8 cellular contexts compared by ENCODE assay signal in genomic region chr14:89617142-89617460, GRCh38.
A peak's percentile ranks its signal among the peaks of the same experiment; 100 is the strongest.
DNase-seq lines count a peak whose midpoint lies in the region; ATAC-seq and TF ChIP-seq lines count a peak whose summit lies in the region.

No MANE protein-coding gene starts in this region.

- H3K4me3 ChIP-seq in DND-41 (ENCODE audit: low read depth in 1 of 2, low read length in 2 of 2) = peak overlapping the region; percentile 54 to 66; a peak in 3 of 4 replicates
- H3K4me3 ChIP-seq in Karpas-422 (ENCODE audit: low read length) = no peak overlapping the region
- peak overlapping the region; percentile 72 for H3K4me3 ChIP-seq in ectodermal cell (ENCODE audit: insufficient read depth, low read depth, low read length)
- H3K4me3 ChIP-seq in osteoblast (ENCODE audit: insufficient read depth, low read length) = peak overlapping the region; percentile 79

- 51 to 62% methylated on average over 2 of the region's 2 CpGs for WGBS in ectodermal cell, 2 experiments

- DNase-seq in DND-41 (no peak), Karpas-422 (no peak), osteoblast (ENCODE audit: insufficient read length, low spot score, missing footprints) (no peak), NCI-H2107 (lab: John Stamatoyannopoulos, UW) (no peak)

- H3K27me3 ChIP-seq in DND-41 (ENCODE audit: insufficient read depth, low read length, poor library complexity) (no peaks in the 10 kb centered on the region), Karpas-422 (ENCODE audit: low read length) (no peaks in the 10 kb centered on the region), ectodermal cell (ENCODE audit: control insufficient read depth, insufficient read depth, low read length, poor library complexity, severe bottlenecking) (peaks cover 26% of the 10 kb centered on the region), osteoblast (ENCODE audit: insufficient read depth, low read length) (no peaks in the 10 kb centered on the region)

- peak overlapping the region; percentile 99 for H2AFZ ChIP-seq in DND-41 (ENCODE audit: low read depth, low read length)
- no peak overlapping the region; the same call in 1 of the 2 replicates for H2AFZ ChIP-seq in Karpas-422 (ENCODE audit: low read length)
- peak overlapping the region; percentile 92 for H2AFZ ChIP-seq in osteoblast (ENCODE audit: low read length)

- H3K9me2 ChIP-seq in Karpas-422 (replicated peaks; ENCODE audit: insufficient read depth, low read length) = no peaks in the 10 kb centered on the region

- H4K20me1 ChIP-seq in DND-41 (ENCODE audit: insufficient read depth, low read length) = no peaks in the 10 kb centered on the region
- peaks cover 3% of the 10 kb centered on the region; the same call in 1 of the 2 replicates for H4K20me1 ChIP-seq in Karpas-422 (ENCODE audit: insufficient read depth, low read depth, low read length)
- H4K20me1 ChIP-seq in osteoblast (ENCODE audit: insufficient read depth, low read length) = no peaks in the 10 kb centered on the region

- H3K4me1 ChIP-seq in DND-41 (ENCODE audit: insufficient read depth, low read length) (peaks cover 53% of the 10 kb centered on the region), Karpas-422 (ENCODE audit: low read length) (peaks cover 40% of the 10 kb centered on the region), ectodermal cell (ENCODE audit: control insufficient read depth, insufficient read depth, low read length) (peaks cover 25% of the 10 kb centered on the region), osteoblast (ENCODE audit: insufficient read depth, low read length) (peaks cover 19% of the 10 kb centered on the region)

- H3K9me3 ChIP-seq in DND-41 (ENCODE audit: insufficient read depth, low read length, severe bottlenecking) (no peaks in the 10 kb centered on the region), Karpas-422 (ENCODE audit: low read length) (no peaks in the 10 kb centered on the region), ectodermal cell (ENCODE audit: control insufficient read depth, low read length) (no peaks in the 10 kb centered on the region), osteoblast (ENCODE audit: low read depth, low read length) (no peaks in the 10 kb centered on the region)

- no peaks in the 10 kb centered on the region for H3K36me3 ChIP-seq in DND-41 (ENCODE audit: insufficient read depth, low read length)
- H3K36me3 ChIP-seq in Karpas-422 (ENCODE audit: insufficient read depth, low read length) = no peaks in the 10 kb centered on the region
- no peaks in the 10 kb centered on the region for H3K36me3 ChIP-seq in ectodermal cell (ENCODE audit: control insufficient read depth, insufficient read depth, low read length)
- H3K36me3 ChIP-seq in osteoblast (ENCODE audit: insufficient read depth, low read length) = no peaks in the 10 kb centered on the region

- TF ChIP-seq CTCF in DND-41 (IDR thresholded peaks at IDR 0.05; ENCODE audit: borderline replicate concordance, extremely low read depth, low read length, poor library complexity, severe bottlenecking) = no peak
- no peak for TF ChIP-seq CTCF in osteoblast (IDR thresholded peaks at IDR 0.05; ENCODE audit: extremely low read depth, low read depth, low read length)

- H3K27ac ChIP-seq in DND-41 (ENCODE audit: low read length) = peak overlapping the region; percentile 73
- H3K27ac ChIP-seq in Karpas-422 (ENCODE audit: low read length) = no peak overlapping the region
- H3K27ac ChIP-seq in ectodermal cell (ENCODE audit: insufficient read depth, low read depth, low read length, poor library complexity, severe bottlenecking) = no peak overlapping the region
- H3K27ac ChIP-seq in osteoblast (ENCODE audit: low read depth, low read length) = peak overlapping the region; percentile 79

- H3K79me2 ChIP-seq in DND-41 (ENCODE audit: insufficient read depth, low read length) = peaks cover 61% of the 10 kb centered on the region
- no peaks in the 10 kb centered on the region for H3K79me2 ChIP-seq in Karpas-422 (ENCODE audit: low read length)
- peaks cover 9% of the 10 kb centered on the region for H3K79me2 ChIP-seq in osteoblast (ENCODE audit: insufficient read depth, low read length)

- H3K4me2 ChIP-seq in DND-41 (ENCODE audit: insufficient read depth, low read length) = peak overlapping the region; percentile 97
- peak overlapping the region; percentile 98 for H3K4me2 ChIP-seq in Karpas-422 (ENCODE audit: low read depth, low read length, poor library complexity, severe bottlenecking)
- peak overlapping the region; percentile 89 for H3K4me2 ChIP-seq in osteoblast (ENCODE audit: insufficient read depth, low read length)

- ATAC-seq in DND-41 (ENCODE audit: insufficient read depth, low read depth) (no peak), GM21360 (IDR thresholded peaks at IDR 0.05; ENCODE audit: unreplicated experiment) (no peak), HG03457 (IDR thresholded peaks at IDR 0.05; ENCODE audit: unreplicated experiment) (no peak), GM19324 (IDR thresholded peaks at IDR 0.05; ENCODE audit: low FRiP score, unreplicated experiment) (no peak)

- H3K9ac ChIP-seq in DND-41 (ENCODE audit: low read depth, low read length) = peak overlapping the region; percentile 65
- no peak overlapping the region for H3K9ac ChIP-seq in Karpas-422 (ENCODE audit: low read length)

Comparison
In these comparisons a context has a peak if more than half of its experiments do, and no peak if none do; other contexts are left out.
1. H3K27ac ChIP-seq: peak in DND-41 (single experiment) and osteoblast (single experiment); none in Karpas-422 (single experiment) and ectodermal cell (single experiment).
2. Peak in every context shown above with its lines, with median percentiles within 50 percentile points of each other: H3K4me2 ChIP-seq.